ENCODE assay signal across 18 cellular contexts in the genomic region with DNA sequence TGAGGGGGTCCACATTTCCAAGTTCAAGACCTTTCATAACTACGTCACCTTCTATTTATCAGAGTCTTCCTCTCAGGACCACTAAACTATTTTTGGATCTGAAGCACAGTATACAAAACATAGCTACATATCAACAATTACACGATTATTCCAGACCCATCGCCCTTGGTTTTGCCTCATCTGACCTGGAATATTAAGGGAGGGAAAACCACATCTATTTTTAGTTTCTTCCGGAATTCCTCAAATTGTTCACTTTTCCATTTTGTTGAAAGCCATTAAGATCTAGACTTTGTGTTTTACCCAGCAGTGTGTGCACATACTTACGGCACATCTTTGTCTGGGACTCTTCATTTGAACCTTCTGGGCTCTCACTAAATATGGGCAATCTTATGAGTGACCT. TPM values are rescaled to one million over a fixed set of nuclear protein-coding genes. Genes with fewer than 3 reads are reported as not detected.
DNase-seq lines count a peak whose midpoint lies in the region; ATAC-seq and TF ChIP-seq lines count a peak whose summit lies in the region.
"Had no signal": no experiment of that assay in that cellular context is flagged by ENCODE, and none has a peak within 500 bp of the region (broad histone marks: within the 10 kb centered on the region; RNA-seq: fewer than 3 reads in every experiment).

No MANE protein-coding gene starts in this region.

- no peaks in the 10 kb centered on the region for H3K79me2 ChIP-seq in parathyroid adenoma

- H3K4me3 ChIP-seq in right cardiac atrium (ENCODE audit: low read length) (no peak overlapping the region), parathyroid adenoma (ENCODE audit: low read depth, low read length) (no peak overlapping the region), spleen (no peak overlapping the region), aorta (ENCODE audit: low read length in 2 of 2) (no peak overlapping the region)
- H3K4me3 ChIP-seq: A549, GM12878, HAP-1 had no signal

- intact Hi-C loops in right cardiac atrium (cut with DNase I), result no loop called here
- intact Hi-C loops in left ventricle myocardium superior (cut with micrococcal nuclease), result no loop called here
- intact Hi-C loops in spleen (cut with DNase I; ENCODE audit: low total_unique reads), result no loop called here
- intact Hi-C loops in aorta (cut with DNase I), result no loop called here

- peaks cover 12% of the 10 kb centered on the region for H3K27me3 Mint-ChIP-seq in T-helper 17 cell

- no peak overlapping the region for H3K4me3 Mint-ChIP-seq in T-helper 17 cell

- H3K36me3 Mint-ChIP-seq in T-helper 17 cell (ENCODE audit: low read depth), result peaks cover 2% of the 10 kb centered on the region

- H3K27me3 ChIP-seq in right cardiac atrium (ENCODE audit: control insufficient read depth, insufficient read depth) (no peaks in the 10 kb centered on the region), parathyroid adenoma (ENCODE audit: control insufficient read depth, insufficient read depth, low read length) (no peaks in the 10 kb centered on the region), spleen (replicated peaks in 1 of 7) (no peaks in the 10 kb centered on the region), aorta (ENCODE audit: control insufficient read depth in 1 of 2, insufficient read depth in 2 of 2, low read length in 1 of 2) (no peaks in the 10 kb centered on the region)

- H3K27ac ChIP-seq in right cardiac atrium (ENCODE audit: low read length) (peak overlapping the region; percentile 72), parathyroid adenoma (peak overlapping the region; percentile 58), spleen (no peak overlapping the region), aorta (ENCODE audit: low read depth in 1 of 2, low read length in 2 of 2) (no peak overlapping the region)
- H3K27ac ChIP-seq: A549, C4-2B had no signal

- H3K4me1 ChIP-seq in right cardiac atrium (ENCODE audit: control insufficient read depth, insufficient read depth, low read length) (peaks cover 2% of the 10 kb centered on the region), parathyroid adenoma (peaks cover 11% of the 10 kb centered on the region), spleen (peaks cover 0 to 8% (median 0%) of the 10 kb centered on the region in 6 donors), aorta (ENCODE audit: control insufficient read depth in 1 of 2, insufficient read depth in 2 of 2, low read length in 2 of 2) (peaks cover 0 to 3% of the 10 kb centered on the region in 2 donors)
- H3K4me1 ChIP-seq: HAP-1 had no signal

- DNase-seq in right cardiac atrium (no peak), left ventricle myocardium superior (no peak), glomerular visceral epithelial cell (ENCODE audit: extremely low spot score) (peak; percentile 16), spleen (no peak), aorta (no peak), T-helper 17 cell (no peak)
- DNase-seq: IMR-90, Kasumi-1, NCI-H1417 treated with DMSO at 0.1 percent for 48 hours, NCI-H2029 treated with DMSO at 0.1 percent for 48 hours, NCI-H510A treated with DMSO at 0.1 percent for 48 hours had no signal

- 71% methylated on average over 5 of the region's 5 CpGs for WGBS in right cardiac atrium
- 72 to 87% (median 83%) methylated on average over 5 of the region's 5 CpGs for WGBS in spleen, 5 donors
- 75 to 86% methylated on average over 5 of the region's 5 CpGs for WGBS in aorta, 2 donors

- ATAC-seq in right cardiac atrium (no peak), left ventricle myocardium superior (no peak), HG02852 (IDR thresholded peaks at IDR 0.05; ENCODE audit: unreplicated experiment) (no peak), aorta (ENCODE audit: low FRiP score) (no peak), T-helper 17 cell (no peak)
- ATAC-seq: A549, GM12878 had no signal

- no peak overlapping the region for H3K4me2 ChIP-seq in parathyroid adenoma (ENCODE audit: low read length)

- no peak overlapping the region for H3K9ac ChIP-seq in parathyroid adenoma

- TF ChIP-seq CTCF in parathyroid adenoma (IDR thresholded peaks at IDR 0.05), result no peak
- TF ChIP-seq CTCF in spleen (IDR thresholded peaks at IDR 0.05 in 8 of 11, conservative IDR thresholded peaks at IDR 0.05 in 3 of 11), result no peak

- no peaks in the 10 kb centered on the region for H3K4me1 Mint-ChIP-seq in T-helper 17 cell

- H2AFZ ChIP-seq in parathyroid adenoma, result no peak overlapping the region

- H3K36me3 ChIP-seq in parathyroid adenoma (ENCODE audit: control insufficient read depth, insufficient read depth, low read length) (no peaks in the 10 kb centered on the region), spleen (no peaks in the 10 kb centered on the region), aorta (ENCODE audit: control insufficient read depth in 1 of 2, insufficient read depth in 2 of 2, low read length in 1 of 2) (no peaks in the 10 kb centered on the region)
- H3K36me3 ChIP-seq: HAP-1 had no signal

- H3K9me3 ChIP-seq in right cardiac atrium (ENCODE audit: control insufficient read depth, low read length) (no peaks in the 10 kb centered on the region), parathyroid adenoma (ENCODE audit: control insufficient read depth, low read length) (no peaks in the 10 kb centered on the region), spleen (no peaks in the 10 kb centered on the region), aorta (ENCODE audit: control insufficient read depth, low read length) (no peaks in the 10 kb centered on the region), T-helper 17 cell (ENCODE audit: control insufficient read depth, low read length, poor library complexity, severe bottlenecking) (no peaks in the 10 kb centered on the region)
- H3K9me3 ChIP-seq: A549, HAP-1 had no signal

- no peak overlapping the region for H3K27ac Mint-ChIP-seq in T-helper 17 cell

- no peak for TF ChIP-seq POLR2A in spleen (IDR thresholded peaks at IDR 0.05)

RNA-seq across cellular contexts. Expression of a gene that starts 12.0 kb away (rescaled TPM):
- total RNA-seq in right cardiac atrium, result 10 to 100 TPM; 27.1 to 61.9 (median 40.4) TPM
- 23.9 TPM for polyA plus RNA-seq in right cardiac atrium
- 45.9 TPM for total RNA-seq in left ventricle myocardium superior
- total RNA-seq in spleen, result 100 to 1,000 TPM in 5 of 7 donors, 10 to 100 TPM in 2; 40.6 to 129 (median 103) TPM
- 10 to 100 TPM in 2 of 3 donors, 1 to 10 TPM in 1; 5.2 to 15.8 (median 10.5) TPM for polyA plus RNA-seq in spleen
- total RNA-seq in aorta, result 10 to 100 TPM; 28.7 to 34.6 TPM
- polyA plus RNA-seq in aorta, result 1 to 10 TPM in 1 of 2 donors, under 1 TPM in 1; 0.50 to 3.8 TPM
- total RNA-seq in T-helper 17 cell, result not detected
- total RNA-seq: HT-29, IMR-90 had no signal
- polyA plus RNA-seq: A549, IMR-90 had no signal

Comparison
In these comparisons a context has a peak if more than half of its experiments do, and no peak if none do; other contexts are left out.
1. H3K27ac ChIP-seq: peak in right cardiac atrium (single experiment) and parathyroid adenoma (single experiment); none in spleen (0 of 8) and aorta (0 of 2).
2. RNA of a gene that starts 12.0 kb away (total RNA-seq): 40.6 to 129 TPM in spleen, 45.9 TPM in left ventricle myocardium superior (single experiment), 27.1 to 61.9 TPM in right cardiac atrium and 28.7 to 34.6 TPM in aorta; not detected in T-helper 17 cell; every median in the first group is over 10 times any median in the second.